ENCODE assay signal across 12 cellular contexts in genomic region chr1:246587606-246588005, GRCh38. TPM values are rescaled to one million over a fixed set of nuclear protein-coding genes. Genes with fewer than 3 reads are reported as not detected.
DNase-seq lines count a peak whose midpoint lies in the region; ATAC-seq and TF ChIP-seq lines count a peak whose summit lies in the region.
"Had no signal": no experiment of that assay in that cellular context is flagged by ENCODE, and none has a peak within 500 bp of the region (broad histone marks: within the 10 kb centered on the region; RNA-seq: fewer than 3 reads in every experiment).

No MANE protein-coding gene starts in this region.

- no peak overlapping the region for H3K9ac ChIP-seq in PC-3 (ENCODE audit: low read length)

- H3K4me3 ChIP-seq in CD8-positive, alpha-beta T cell (ENCODE audit: low read depth, low read length) = no peak overlapping the region
- no peak overlapping the region for H3K4me3 ChIP-seq in PC-3 (ENCODE audit: low read length)

- POLR2A ChIA-PET in CD8-positive, alpha-beta T cell (lab: Charles Lee) = no interaction called here
- POLR2A ChIA-PET in PC-3 (lab: Charles Lee; ENCODE audit: unreplicated experiment) = no interaction called here

- no peak for ATAC-seq in CD8-positive, alpha-beta T cell
- ATAC-seq in PC-3 = no peak; the same call in 1 of the 2 replicates
- peak; percentile 65 for ATAC-seq in omental fat pad (ENCODE audit: low FRiP score)
- no peak for ATAC-seq in HG02938 (IDR thresholded peaks at IDR 0.05; ENCODE audit: unreplicated experiment)

- H3K27me3 ChIP-seq in CD8-positive, alpha-beta T cell (ENCODE audit: insufficient read depth, low read length) = no peaks in the 10 kb centered on the region
- no peaks in the 10 kb centered on the region for H3K27me3 ChIP-seq in PC-3 (ENCODE audit: low read length)

- peak overlapping the region; percentile 37 for H3K27ac Mint-ChIP-seq in CD8-positive, alpha-beta T cell
- H3K27ac Mint-ChIP-seq: nephron had no signal

- no peaks in the 10 kb centered on the region for H4K20me1 ChIP-seq in PC-3 (ENCODE audit: low read length)

- H3K27ac ChIP-seq in CD8-positive, alpha-beta T cell (ENCODE audit: low read depth, low read length) = no peak overlapping the region
- peak overlapping the region; percentile 4 for H3K27ac ChIP-seq in PC-3 (ENCODE audit: low read length)
- H3K27ac ChIP-seq in epithelial cell of prostate = peak overlapping the region; percentile 78

- peaks cover 32% of the 10 kb centered on the region for H3K79me2 ChIP-seq in PC-3 (ENCODE audit: low read length)

- no peaks in the 10 kb centered on the region for H3K9me2 ChIP-seq in PC-3 (replicated peaks; ENCODE audit: low read length)

- H3K27me3 Mint-ChIP-seq in CD8-positive, alpha-beta T cell (ENCODE audit: low read depth) = no peaks in the 10 kb centered on the region

- H3K36me3 Mint-ChIP-seq in CD8-positive, alpha-beta T cell = peaks cover 53% of the 10 kb centered on the region

- TF ChIP-seq CTCF in CD8-positive, alpha-beta T cell (IDR thresholded peaks at IDR 0.05) = no peak
- no peak for TF ChIP-seq CTCF in PC-3 (conservative IDR thresholded peaks at IDR 0.05; ENCODE audit: low read depth, low read length)
- TF ChIP-seq CTCF in omental fat pad (IDR thresholded peaks at IDR 0.05) = no peak
- no peak for TF ChIP-seq CTCF in GM13976 (IDR thresholded peaks at IDR 0.05; ENCODE audit: borderline replicate concordance, control extremely low read depth, extremely low read depth, insufficient read depth, missing control alignments)

- H3K4me1 ChIP-seq in CD8-positive, alpha-beta T cell (ENCODE audit: insufficient read depth, low read length) = peaks cover 30% of the 10 kb centered on the region
- peaks cover 22% of the 10 kb centered on the region for H3K4me1 ChIP-seq in PC-3 (ENCODE audit: insufficient read depth, low read length)

- CTCF ChIA-PET in CD8-positive, alpha-beta T cell (lab: Charles Lee) = no interaction called here
- CTCF ChIA-PET in PC-3 (lab: Charles Lee) = no interaction called here

- no peaks in the 10 kb centered on the region for H3K9me3 ChIP-seq in CD8-positive, alpha-beta T cell (ENCODE audit: low read length)
- H3K9me3 ChIP-seq in PC-3 (ENCODE audit: low read length) = no peaks in the 10 kb centered on the region

- H3F3A ChIP-seq in PC-3 (ENCODE audit: low read length, unreplicated experiment) = no peaks in the 10 kb centered on the region

- in situ Hi-C loops in GM13976 (cut with MboI; ENCODE audit: low sequenced_read_pairs, unreplicated experiment) = no loop called here

- intact Hi-C loops in CD8-positive, alpha-beta T cell (cut with DNase I, micrococcal nuclease) = no loop called here
- intact Hi-C loops in PC-3 (cut with micrococcal nuclease) = no loop called here

- no peak for DNase-seq in CD8-positive, alpha-beta T cell
- DNase-seq in PC-3 = peak; percentile 43
- no peak for DNase-seq in epithelial cell of prostate (ENCODE audit: low read depth, low spot score)
- no peak for DNase-seq in omental fat pad (ENCODE audit: low spot score)
- no peak for DNase-seq in GM13976 (ENCODE audit: low spot score)
- no peak for DNase-seq in putamen (ENCODE audit: low spot score)
- DNase-seq in cortex of kidney (lab: John Stamatoyannopoulos, UW) = no peak
- DNase-seq: DMS53, NCI-H1930, T-helper 9 cell had no signal

- no peak overlapping the region for H2AFZ ChIP-seq in PC-3 (ENCODE audit: low read length)

- BruUV-seq in PC-3 (replicated peaks; lab: Mats Ljungman, UMichigan) = no TSS peak

- peaks cover 4% of the 10 kb centered on the region for H3K9me3 Mint-ChIP-seq in CD8-positive, alpha-beta T cell

- no peak overlapping the region for H3K4me3 Mint-ChIP-seq in CD8-positive, alpha-beta T cell
- H3K4me3 Mint-ChIP-seq: nephron had no signal

- H3K4me1 Mint-ChIP-seq in CD8-positive, alpha-beta T cell (ENCODE audit: low read depth) = peaks cover 59% of the 10 kb centered on the region

- H3K36me3 ChIP-seq in CD8-positive, alpha-beta T cell (ENCODE audit: insufficient read depth, low read length) = peaks cover 7% of the 10 kb centered on the region
- H3K36me3 ChIP-seq in PC-3 (ENCODE audit: low read depth, low read length) = peaks cover 5% of the 10 kb centered on the region; the same call in 1 of the 2 replicates

- peak overlapping the region; percentile 12 for H3K4me2 ChIP-seq in PC-3 (ENCODE audit: low read length)

RNA-seq across cellular contexts. Expression of gene CNST, which starts 21.4 kb away (rescaled TPM):
- total RNA-seq in CD8-positive, alpha-beta T cell = 10 to 100 TPM; 64.1 to 64.4 TPM
- total RNA-seq in PC-3 (2014; rRNA removed) (13.5 and 15.0 TPM in 2 replicates), omental fat pad (10 to 100 TPM; 23.0 to 35.3 (median 33.4) TPM)

RNA-seq across cellular contexts. Expression of gene TFB2M, which starts 21.5 kb away (rescaled TPM):
- total RNA-seq in CD8-positive, alpha-beta T cell = 10 to 100 TPM; 15.8 to 16.4 TPM
- total RNA-seq in PC-3 (2014; rRNA removed) (30.7 and 47.0 TPM in 2 replicates), omental fat pad (10 to 100 TPM in 2 of 4 donors, 1 to 10 TPM in 2; 7.7 to 22.8 (median 10.7) TPM)
